1 cellular context compared by ENCODE assay signal in genomic region chr11:110312670-110313069, GRCh38.
TF ChIP-seq lines count a peak whose summit lies in the region.

No MANE protein-coding gene starts in this region.

TF ChIP-seq in HCT116, 20 proteins besides CTCF, POLR2A, EP300 and RAD21:
- TF ChIP-seq ZNF274 (IDR thresholded peaks at IDR 0.05; ENCODE audit: low read depth, low read length) = no peak
- no peak for TF ChIP-seq SIN3A (IDR thresholded peaks at IDR 0.05; ENCODE audit: low read depth)
- no peak for TF ChIP-seq FOSL1 (IDR thresholded peaks at IDR 0.05; ENCODE audit: low read depth)
- no peak for TF ChIP-seq ZFX (IDR thresholded peaks at IDR 0.05)
- TF ChIP-seq TCF7L2 (IDR thresholded peaks at IDR 0.05; ENCODE audit: borderline replicate concordance, extremely low read depth, insufficient read depth, insufficient read length) = no peak
- no peak for TF ChIP-seq ZBTB33 (IDR thresholded peaks at IDR 0.05; ENCODE audit: extremely low read depth, insufficient replicate concordance, low read length)
- no peak for TF ChIP-seq SRF (IDR thresholded peaks at IDR 0.05; ENCODE audit: low read depth)
- no peak for TF ChIP-seq EZH2 (IDR thresholded peaks at IDR 0.05)
- TF ChIP-seq CBX3 (IDR thresholded peaks at IDR 0.05; ENCODE audit: low read depth) = no peak
- TF ChIP-seq EZH2phosphoT487 (IDR thresholded peaks at IDR 0.05; ENCODE audit: borderline replicate concordance) = no peak
TF ChIP-seq in HCT116: peak in this region for 0.
